Comparison of ENCODE assay signal across 14 cellular contexts in the genomic region with DNA sequence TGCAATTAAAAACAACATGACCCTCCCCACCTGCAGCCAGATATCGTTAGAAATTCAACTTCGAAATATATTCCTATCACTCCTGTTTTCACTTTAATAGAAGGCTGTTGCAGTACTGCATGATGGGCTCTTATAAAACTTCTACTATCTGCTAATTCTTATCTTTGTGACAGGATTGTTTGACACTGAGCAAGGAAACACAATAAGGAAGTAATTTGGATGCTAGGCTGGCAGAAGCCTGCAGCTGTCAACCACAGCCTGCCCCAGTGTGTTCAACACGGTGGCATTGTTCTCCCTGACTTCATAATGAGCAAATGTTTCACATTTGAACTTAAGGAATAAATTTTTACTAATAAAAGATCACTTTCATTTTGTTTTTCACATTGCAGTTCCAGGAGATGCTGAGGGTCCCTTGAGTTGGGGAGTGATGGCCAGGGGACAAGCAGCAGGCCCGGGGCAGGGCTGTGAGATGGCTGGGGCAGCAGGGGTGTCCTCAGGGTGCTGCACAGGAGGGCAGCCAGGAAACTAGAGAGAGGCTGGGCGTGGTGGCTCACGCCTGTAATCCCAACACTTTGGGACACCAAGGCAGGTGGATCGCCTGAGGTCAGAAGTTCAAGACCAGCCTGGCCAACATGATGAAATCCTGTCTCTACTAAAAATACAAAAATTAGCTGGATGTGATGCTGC.
"Had no signal": no experiment of that assay in that cellular context is flagged by ENCODE, and none has a peak within 500 bp of the region (broad histone marks: within the 10 kb centered on the region; RNA-seq: fewer than 3 reads in every experiment).

No MANE protein-coding gene starts in this region.

- H3K4me1 ChIP-seq: adrenal gland, breast epithelium, spleen, testis had no signal

- H3K36me3 ChIP-seq: adrenal gland, breast epithelium, right lobe of liver, spleen had no signal

- H3K27me3 ChIP-seq: adrenal gland, breast epithelium, gastroesophageal sphincter, right lobe of liver, spleen, testis had no signal

- H3K4me3 ChIP-seq: adrenal gland, breast epithelium, gastroesophageal sphincter, right lobe of liver, spleen, testis had no signal

- H3K9me3 ChIP-seq: adrenal gland, breast epithelium, gastroesophageal sphincter, right lobe of liver, spleen, testis had no signal

- DNase-seq: activated CD4-positive, alpha-beta T cell treated with anti-CD3 and anti-CD28 coated beads for 36 hours; activated CD4-positive, alpha-beta T cell treated with anti-CD3 and anti-CD28 coated beads, Interleukin-2, amount 50 U/mL, for 48 hours; activated gamma-delta T cell; adrenal gland; effector CD4-positive, alpha-beta T cell; midbrain; naive B cell; spleen; stimulated activated CD4-positive, alpha-beta T cell treated with anti-CD3 and anti-CD28 coated beads, Interleukin-4, amount 100 ng/mL, for 4 hours; T1000; testis had no signal

- H3K27ac ChIP-seq: adrenal gland, breast epithelium, gastroesophageal sphincter, spleen, testis had no signal
